In genomic region chr1:3159121-3159520, GRCh38 we compare ENCODE assay signal across 35 cellular contexts.
"Had no signal": no experiment of that assay in that cellular context is flagged by ENCODE, and none has a peak within 500 bp of the region (broad histone marks: within the 10 kb centered on the region; RNA-seq: fewer than 3 reads in every experiment).

No MANE protein-coding gene starts in this region.

- H3K4me1 ChIP-seq: breast epithelium, esophagus squamous epithelium, left lung, lower lobe of right lung, prostate gland, testis, transverse colon had no signal

- DNase-seq: activated CD4-positive, alpha-beta memory T cell treated with anti-CD3 and anti-CD28 coated beads for 36 hours; activated CD4-positive, alpha-beta T cell treated with anti-CD3 and anti-CD28 coated beads for 36 hours; activated CD4-positive, CD25-positive, alpha-beta regulatory T cell; activated CD8-positive, alpha-beta memory T cell treated with anti-CD3 and anti-CD28 coated beads, Interleukin-2, amount 50 U/mL, for 4 hours; activated effector memory CD4-positive, alpha-beta T cell treated with anti-CD3 and anti-CD28 coated beads, Interleukin-2, amount 50 U/mL, for 16 hours; activated naive CD4-positive, alpha-beta T cell treated with anti-CD3 and anti-CD28 coated beads for 36 hours; activated naive CD8-positive, alpha-beta T cell treated with anti-CD3 and anti-CD28 coated beads for 36 hours; activated T-cell treated with anti-CD3 and anti-CD28 coated beads, Interleukin-2, amount 50 U/mL, for 1 hour; amniotic stem cell; dermis blood vessel endothelial cell; effector CD8-positive, alpha-beta T cell; esophagus squamous epithelium; foreskin melanocyte; heart right ventricle; kidney glomerular epithelial cell; left lung; lower lobe of right lung; mesendoderm; ovary; retina; stimulated activated CD4-positive, alpha-beta T cell treated with anti-CD3 and anti-CD28 coated beads, Interleukin-12 subunit alpha, Interleukin-12 subunit beta, amount 100 ng/mL, for 4 hours; stimulated activated CD4-positive, alpha-beta T cell treated with anti-CD3 and anti-CD28 coated beads, Interleukin-4, amount 100 ng/mL, for 1 hour; stimulated activated naive CD8-positive, alpha-beta T cell treated with anti-CD3 and anti-CD28 coated beads, Interleukin-15, Interleukin-2, amounts not matched to agents 100 U/mL and 50 U/mL, for 24 hours; testis; transverse colon had no signal

- H3K4me1 Mint-ChIP-seq: central memory CD8-positive, alpha-beta T cell had no signal

- H3K27ac Mint-ChIP-seq: activated CD4-positive, alpha-beta memory T cell treated with anti-CD3 and anti-CD28 coated beads for 36 hours; activated CD4-positive, alpha-beta T cell treated with anti-CD3 and anti-CD28 coated beads for 36 hours; activated naive CD4-positive, alpha-beta T cell treated with anti-CD3 and anti-CD28 coated beads for 36 hours; activated naive CD8-positive, alpha-beta T cell treated with anti-CD3 and anti-CD28 coated beads for 36 hours; activated T-helper 1 cell treated with anti-CD3 and anti-CD28 coated beads, Interleukin-12 subunit alpha, Interleukin-12 subunit beta, Interleukin-2, Interleukin-4 antibody, amounts not matched to agents 30 ng/mL and 10 ng/mL and 1 ng/mL, durations not matched to agents 14 hours and 24 hours and 36 hours; nephron had no signal

- H3K36me3 ChIP-seq: breast epithelium, esophagus squamous epithelium, heart right ventricle, left lung, lower lobe of right lung, ovary, prostate gland, transverse colon had no signal

- H3K4me3 ChIP-seq: breast epithelium, esophagus squamous epithelium, heart right ventricle, left lung, lower lobe of right lung, ovary, prostate gland, skin epidermis, testis, transverse colon had no signal

- ATAC-seq: activated CD4-positive, alpha-beta T cell treated with anti-CD3 and anti-CD28 coated beads for 36 hours; heart right ventricle; left lung; lower lobe of right lung; sciatic nerve; stimulated activated naive CD8-positive, alpha-beta T cell treated with anti-CD3 and anti-CD28 coated beads, Interleukin-15, Interleukin-2, amounts not matched to agents 100 U/mL and 50 U/mL, for 24 hours had no signal

- H3K27me3 ChIP-seq: ovary, testis had no signal

- H3K36me3 Mint-ChIP-seq: activated CD4-positive, alpha-beta memory T cell treated with anti-CD3 and anti-CD28 coated beads for 36 hours; activated naive CD8-positive, alpha-beta T cell treated with anti-CD3 and anti-CD28 coated beads for 36 hours had no signal

- H3K9me3 Mint-ChIP-seq: activated CD4-positive, alpha-beta memory T cell treated with anti-CD3 and anti-CD28 coated beads for 36 hours; activated naive CD4-positive, alpha-beta T cell treated with anti-CD3 and anti-CD28 coated beads for 36 hours; activated naive CD8-positive, alpha-beta T cell treated with anti-CD3 and anti-CD28 coated beads for 36 hours; activated T-helper 1 cell treated with anti-CD3 and anti-CD28 coated beads, Interleukin-12 subunit alpha, Interleukin-12 subunit beta, Interleukin-2, Interleukin-4 antibody, amounts not matched to agents 30 ng/mL and 10 ng/mL and 1 ng/mL, durations not matched to agents 14 hours and 24 hours and 36 hours; central memory CD8-positive, alpha-beta T cell; nephron had no signal

- H3K4me3 Mint-ChIP-seq: activated CD4-positive, alpha-beta memory T cell treated with anti-CD3 and anti-CD28 coated beads for 36 hours; activated CD4-positive, alpha-beta T cell treated with anti-CD3 and anti-CD28 coated beads for 36 hours; activated naive CD4-positive, alpha-beta T cell treated with anti-CD3 and anti-CD28 coated beads for 36 hours; activated naive CD8-positive, alpha-beta T cell treated with anti-CD3 and anti-CD28 coated beads for 36 hours; activated T-helper 1 cell treated with anti-CD3 and anti-CD28 coated beads, Interleukin-12 subunit alpha, Interleukin-12 subunit beta, Interleukin-2, Interleukin-4 antibody, amounts not matched to agents 30 ng/mL and 10 ng/mL and 1 ng/mL, durations not matched to agents 14 hours and 24 hours and 36 hours; central memory CD8-positive, alpha-beta T cell; nephron had no signal

- H3K27ac ChIP-seq: breast epithelium, epithelial cell of prostate, esophagus squamous epithelium, heart right ventricle, left lung, lower lobe of right lung, ovary, prostate gland, skin epidermis, testis, transverse colon had no signal

- H3K9me3 ChIP-seq: breast epithelium, esophagus squamous epithelium, heart right ventricle, left lung, lower lobe of right lung, ovary, prostate gland, testis, transverse colon had no signal

- FAIRE-seq: colon, endometrium had no signal
